In the genomic region with DNA sequence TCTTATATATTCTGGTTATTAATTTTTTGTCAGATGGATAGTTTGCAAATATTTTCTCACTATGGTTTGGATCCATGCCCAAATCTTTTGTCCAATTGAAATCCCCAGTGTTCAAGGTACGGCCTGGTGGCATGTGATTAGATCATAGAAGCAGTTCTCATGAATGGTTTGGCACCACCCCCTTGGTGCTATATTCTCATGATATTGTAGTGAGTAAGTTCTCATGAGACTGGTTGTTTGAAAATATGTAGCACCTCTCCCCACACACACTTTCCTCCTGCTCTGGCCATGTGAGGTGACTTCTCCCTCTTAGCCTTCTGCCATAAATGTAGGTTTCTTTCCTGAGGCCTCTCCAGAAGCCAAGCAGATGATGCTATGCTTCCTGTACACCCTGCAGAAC, we compare ENCODE assay signal across 28 cellular contexts.
"Had no signal": no experiment of that assay in that cellular context is flagged by ENCODE, and none has a peak within 500 bp of the region (broad histone marks: within the 10 kb centered on the region; RNA-seq: fewer than 3 reads in every experiment).

No MANE protein-coding gene starts in this region.

- H3K36me3 Mint-ChIP-seq: activated naive CD8-positive, alpha-beta T cell; immature natural killer cell had no signal

- H3K36me3 ChIP-seq: adrenal gland, heart left ventricle, thoracic aorta, uterus had no signal

- H3K27ac ChIP-seq: adrenal gland, heart left ventricle, thoracic aorta, uterus had no signal

- DNase-seq: activated CD4-positive, alpha-beta T cell treated with anti-CD3 and anti-CD28 coated beads for 36 hours; activated CD4-positive, CD25-positive, alpha-beta regulatory T cell; activated CD8-positive, alpha-beta T cell treated with anti-CD3 and anti-CD28 coated beads, Interleukin-2, amount 10 ng/mL, durations not matched to agents 7 days and 5 days; activated naive CD4-positive, alpha-beta T cell; activated T-cell treated with anti-CD3 and anti-CD28 coated beads for 4 hours; activated T-cell treated with anti-CD3 and anti-CD28 coated beads, Interleukin-2, amount 50 U/mL, for 72 hours; adrenal gland; aorta; central memory CD4-positive, alpha-beta T cell; dermis blood vessel endothelial cell; effector CD4-positive, alpha-beta T cell; heart left ventricle; hypothalamus; immature natural killer cell; left ventricle myocardium superior; posterior cingulate gyrus; right cardiac atrium; stimulated activated CD4-positive, alpha-beta T cell treated with anti-CD3 and anti-CD28 coated beads, Interleukin-2, amount 100 ng/mL, for 48 hours; T-helper 17 cell; T1000; trophoblast cell; uterus had no signal

- H3K27me3 Mint-ChIP-seq: activated CD4-positive, alpha-beta T cell treated with anti-CD3 and anti-CD28 coated beads for 36 hours; activated naive CD8-positive, alpha-beta T cell; stimulated activated naive CD8-positive, alpha-beta T cell treated with anti-CD3 and anti-CD28 coated beads, Interleukin-15, Interleukin-2, amounts not matched to agents 100 ng/mL and 50 ng/mL, for 24 hours; T-helper 17 cell had no signal

- H3K4me3 ChIP-seq: adrenal gland, heart left ventricle, thoracic aorta, uterus had no signal

- H3K4me3 Mint-ChIP-seq: activated CD4-positive, alpha-beta T cell treated with anti-CD3 and anti-CD28 coated beads for 36 hours; activated CD8-positive, alpha-beta T cell treated with anti-CD3 and anti-CD28 coated beads, Interleukin-2, amount 10 ng/mL, durations not matched to agents 7 days and 5 days; activated naive CD8-positive, alpha-beta T cell; activated T-cell treated with anti-CD3 and anti-CD28 coated beads, Interleukin-2, amount 50 U/mL, for 72 hours; immature natural killer cell; nephron; stimulated activated naive CD8-positive, alpha-beta T cell treated with anti-CD3 and anti-CD28 coated beads, Interleukin-15, Interleukin-2, amounts not matched to agents 100 ng/mL and 50 ng/mL, for 24 hours; T-helper 17 cell had no signal

- H3K27me3 ChIP-seq: adrenal gland, heart left ventricle, uterus had no signal

- FAIRE-seq: colon, endometrium had no signal

- H3K4me1 ChIP-seq: adrenal gland, heart left ventricle, uterus had no signal

- H3K4me1 Mint-ChIP-seq: activated CD4-positive, alpha-beta T cell treated with anti-CD3 and anti-CD28 coated beads for 36 hours; immature natural killer cell; nephron; T-helper 17 cell had no signal

- H3K27ac Mint-ChIP-seq: activated CD4-positive, alpha-beta T cell treated with anti-CD3 and anti-CD28 coated beads for 36 hours; activated CD8-positive, alpha-beta T cell treated with anti-CD3 and anti-CD28 coated beads, Interleukin-2, amount 10 ng/mL, durations not matched to agents 7 days and 5 days; activated naive CD8-positive, alpha-beta T cell; activated T-cell treated with anti-CD3 and anti-CD28 coated beads, Interleukin-2, amount 50 U/mL, for 72 hours; immature natural killer cell; nephron; stimulated activated naive CD8-positive, alpha-beta T cell treated with anti-CD3 and anti-CD28 coated beads, Interleukin-15, Interleukin-2, amounts not matched to agents 100 ng/mL and 50 ng/mL, for 24 hours; T-helper 17 cell had no signal
